ENCODE assay signal across 22 cellular contexts in the genomic region with DNA sequence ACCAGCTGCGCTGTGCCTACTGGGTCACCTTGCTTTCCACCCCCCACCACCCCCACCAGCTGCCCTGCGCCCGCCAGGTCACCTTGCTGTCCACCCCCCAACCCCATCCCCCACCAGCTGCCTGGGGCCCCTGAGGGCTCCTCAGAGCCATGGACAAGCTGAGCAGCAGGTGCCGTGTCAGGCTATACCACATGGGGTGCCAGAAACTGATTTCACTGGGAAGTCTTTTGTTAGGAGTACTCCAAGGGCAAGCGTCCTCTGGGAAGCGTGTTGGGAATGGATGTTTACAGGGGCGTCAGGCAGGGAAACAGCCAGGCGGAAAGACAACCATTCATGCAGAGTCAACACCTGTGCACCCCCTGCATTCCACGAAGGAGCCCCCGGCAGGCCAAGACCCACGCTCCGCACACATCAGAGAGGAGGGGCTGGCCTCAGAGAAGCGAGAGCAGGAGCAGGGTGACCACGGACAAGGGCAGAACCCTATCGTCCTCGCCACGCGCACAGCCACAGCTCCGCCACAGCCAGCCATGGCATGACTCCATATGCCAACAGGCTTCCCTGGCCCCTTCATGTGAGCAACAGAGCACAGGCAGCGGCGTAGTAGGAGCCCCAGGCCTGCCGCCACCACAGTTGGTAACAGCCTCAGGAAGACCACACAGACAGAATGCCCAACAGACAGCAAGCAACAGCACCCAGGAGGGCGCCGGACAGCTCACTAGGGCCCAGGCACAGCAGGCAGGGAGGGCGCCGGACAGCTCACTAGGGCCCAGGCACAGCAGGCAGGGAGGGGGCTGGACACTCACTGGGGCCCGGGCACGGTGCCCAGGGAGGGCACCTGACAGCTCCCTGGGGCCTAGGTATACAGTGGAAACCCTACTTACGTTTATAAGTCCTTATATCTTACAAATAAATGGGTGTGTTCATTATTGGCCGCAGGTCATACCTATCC.
DNase-seq lines count a peak whose midpoint lies in the region; ATAC-seq lines count a peak whose summit lies in the region.
"Had no signal": no experiment of that assay in that cellular context is flagged by ENCODE, and none has a peak within 500 bp of the region (broad histone marks: within the 10 kb centered on the region; RNA-seq: fewer than 3 reads in every experiment).

No MANE protein-coding gene starts in this region.

- intact Hi-C loops in left cardiac atrium (cut with DNase I) = no loop called here

- peak; percentile 15 to 58 for DNase-seq in SHP77 (lab: John Stamatoyannopoulos, UW)
- no peak for DNase-seq in SHP77 treated with DMSO at 0.1 percent for 48 hours (lab: John Stamatoyannopoulos, UW)
- peak; percentile 66 for DNase-seq in NCI-H2171 treated with DMSO at 0.1 percent for 48 hours (lab: John Stamatoyannopoulos, UW)
- DNase-seq in left cardiac atrium = no peak
- no peak for DNase-seq in activated CD8-positive, alpha-beta memory T cell treated with anti-CD3 and anti-CD28 coated beads, Interleukin-2, amount 50 U/mL, for 4 hours
- DNase-seq in NOMO-1 treated with dmso at 0.1 percent for 144 hours (lab: John Stamatoyannopoulos, UW; ENCODE audit: unreplicated experiment) = no peak
- DNase-seq: activated CD4-positive, alpha-beta T cell treated with anti-CD3 and anti-CD28 coated beads, Interleukin-2, amount 50 U/mL, for 48 hours; activated T-cell treated with anti-CD3 and anti-CD28 coated beads for 4 hours; amniotic stem cell; CD4-positive, alpha-beta T cell; central memory CD4-positive, alpha-beta T cell; DND-41; erythroblast; KBM-7; kidney glomerular epithelial cell; MV-4-11; natural killer cell; NCI-H526; stimulated activated CD8-positive, alpha-beta memory T cell treated with anti-CD3 and anti-CD28 coated beads, Interleukin-4, amount 100 ng/mL, for 48 hours; T-helper 17 cell had no signal

- peak; percentile 42 to 51 for ATAC-seq in left cardiac atrium
- no peak for ATAC-seq in GM18868 (IDR thresholded peaks at IDR 0.05; ENCODE audit: unreplicated experiment)
- ATAC-seq in GM21367 (IDR thresholded peaks at IDR 0.05; ENCODE audit: unreplicated experiment) = no peak
- ATAC-seq: natural killer cell, T-helper 17 cell had no signal

Comparison
In these comparisons a context has a peak if more than half of its experiments do, and no peak if none do; other contexts are left out.
1. DNase-seq: peak in SHP77 (2 of 2) and NCI-H2171 treated with DMSO at 0.1 percent for 48 hours (single experiment); none in SHP77 treated with DMSO at 0.1 percent for 48 hours (single experiment), left cardiac atrium (single experiment), activated CD8-positive, alpha-beta memory T cell treated with anti-CD3 and anti-CD28 coated beads, Interleukin-2, amount 50 U/mL, for 4 hours (single experiment) and NOMO-1 treated with dmso at 0.1 percent for 144 hours (single experiment).
2. ATAC-seq: peak in left cardiac atrium (2 of 2); none in GM18868 (single experiment) and GM21367 (single experiment).